ENCODE assay signal across 16 cellular contexts in genomic region chr5:65808818-65809217, GRCh38.
DNase-seq lines count a peak whose midpoint lies in the region; ATAC-seq and TF ChIP-seq lines count a peak whose summit lies in the region.
"Had no signal": no experiment of that assay in that cellular context is flagged by ENCODE, and none has a peak within 500 bp of the region (broad histone marks: within the 10 kb centered on the region; RNA-seq: fewer than 3 reads in every experiment).

No MANE protein-coding gene starts in this region.

- H3K27me3 ChIP-seq in ascending aorta (no peaks in the 10 kb centered on the region), skeletal muscle satellite cell (ENCODE audit: control insufficient read depth, insufficient read depth, low read length) (no peaks in the 10 kb centered on the region)
- H3K27me3 ChIP-seq: gastrocnemius medialis, tibial artery had no signal

- H3K27ac ChIP-seq in HEK293 (ENCODE audit: extremely low read depth, low read depth, low read length), result no peak overlapping the region
- peak overlapping the region; percentile 8 to 55 for H3K27ac ChIP-seq in ascending aorta
- H3K27ac ChIP-seq: C4-2B, gastrocnemius medialis had no signal

- peaks cover 18% of the 10 kb centered on the region for H3K4me1 ChIP-seq in HEK293 (ENCODE audit: control insufficient read depth, insufficient read depth, low read length)
- no peaks in the 10 kb centered on the region for H3K4me1 ChIP-seq in ascending aorta
- peaks cover 43% of the 10 kb centered on the region for H3K4me1 ChIP-seq in skeletal muscle satellite cell (ENCODE audit: control insufficient read depth, insufficient read depth, low read length)
- H3K4me1 ChIP-seq: gastrocnemius medialis had no signal

- TF ChIP-seq CTCF in HEK293 (tag by site-specific recombination; IDR thresholded peaks at IDR 0.05), result no peak
- TF ChIP-seq CTCF in ascending aorta (IDR thresholded peaks at IDR 0.05), result no peak
- TF ChIP-seq CTCF in fibroblast of mammary gland (conservative IDR thresholded peaks at IDR 0.05; ENCODE audit: control insufficient read depth, insufficient read depth, low read depth, low read length), result no peak

- intact Hi-C loops in ascending aorta (cut with DNase I), result no loop called here

- H3K4me3 ChIP-seq in HEK293 (ENCODE audit: low read depth, low read length) (no peak overlapping the region), ascending aorta (peak overlapping the region in 1 of 2 donors; percentile 15), fibroblast of mammary gland (ENCODE audit: control insufficient read depth, low read depth, low read length) (no peak overlapping the region), skeletal muscle satellite cell (ENCODE audit: low read length) (no peak overlapping the region)
- H3K4me3 ChIP-seq: gastrocnemius medialis, mucosa of descending colon, tibial artery had no signal

- CTCF ChIA-PET in HEK293 (lab: Yijun Ruan, JAX), result interaction anchor here (0.6 to 0.7 kb wide), 2 partner anchors 66 to 143 kb away, joined by 3 read pairs; no protein-coding TSS in a partner anchor

- H3K9ac ChIP-seq in skeletal muscle satellite cell (ENCODE audit: low read depth, low read length), result no peak overlapping the region

- H3K4me2 ChIP-seq in skeletal muscle satellite cell (ENCODE audit: low read length), result peak overlapping the region; percentile 6

- POLR2A ChIA-PET in HEK293 (lab: Yijun Ruan, JAX), result no interaction called here

- no peak for DNase-seq in ascending aorta (ENCODE audit: low spot score in 2 of 2)
- DNase-seq in fibroblast of mammary gland (ENCODE audit: low read depth), result peak; percentile 54
- DNase-seq in activated CD4-positive, alpha-beta T cell treated with anti-CD3 and anti-CD28 coated beads for 48 hours, result no peak
- DNase-seq in NCI-H128 (lab: John Stamatoyannopoulos, UW; ENCODE audit: unreplicated experiment), result no peak
- DNase-seq: activated T-cell treated with anti-CD3 and anti-CD28 coated beads for 4 hours, gastrocnemius medialis, islet precursor cell, mucosa of descending colon, NCI-H2081, NCI-H82, tibial artery had no signal

- H3K9me3 ChIP-seq in HEK293 (ENCODE audit: control insufficient read depth, insufficient read depth, low read depth, low read length), result no peaks in the 10 kb centered on the region
- H3K9me3 ChIP-seq in ascending aorta, result no peaks in the 10 kb centered on the region
- no peaks in the 10 kb centered on the region for H3K9me3 ChIP-seq in skeletal muscle satellite cell (replicated peaks; ENCODE audit: low read length)
- H3K9me3 ChIP-seq: gastrocnemius medialis, mucosa of descending colon, tibial artery had no signal

- no peak for ATAC-seq in HG03460 (IDR thresholded peaks at IDR 0.05; ENCODE audit: unreplicated experiment)
- ATAC-seq in GM21447 (IDR thresholded peaks at IDR 0.05; ENCODE audit: unreplicated experiment), result no peak
- ATAC-seq: gastrocnemius medialis, mucosa of descending colon had no signal

- peaks cover 3 to 4% of the 10 kb centered on the region in 2 experiments; a peak in 2 of 3 replicates for H3K36me3 ChIP-seq in HEK293 (ENCODE audit: control insufficient read depth in 2 of 2, insufficient read depth in 1 of 2, low read length in 2 of 2)
- H3K36me3 ChIP-seq in ascending aorta, result peaks cover 0 to 6% of the 10 kb centered on the region in 2 donors
- peaks cover 29% of the 10 kb centered on the region for H3K36me3 ChIP-seq in skeletal muscle satellite cell (ENCODE audit: insufficient read depth, low read length)

TF ChIP-seq in HEK293, 187 proteins besides CTCF, POLR2A, EP300 and RAD21 (continues in another document):
- TF ChIP-seq, protein P1, sequence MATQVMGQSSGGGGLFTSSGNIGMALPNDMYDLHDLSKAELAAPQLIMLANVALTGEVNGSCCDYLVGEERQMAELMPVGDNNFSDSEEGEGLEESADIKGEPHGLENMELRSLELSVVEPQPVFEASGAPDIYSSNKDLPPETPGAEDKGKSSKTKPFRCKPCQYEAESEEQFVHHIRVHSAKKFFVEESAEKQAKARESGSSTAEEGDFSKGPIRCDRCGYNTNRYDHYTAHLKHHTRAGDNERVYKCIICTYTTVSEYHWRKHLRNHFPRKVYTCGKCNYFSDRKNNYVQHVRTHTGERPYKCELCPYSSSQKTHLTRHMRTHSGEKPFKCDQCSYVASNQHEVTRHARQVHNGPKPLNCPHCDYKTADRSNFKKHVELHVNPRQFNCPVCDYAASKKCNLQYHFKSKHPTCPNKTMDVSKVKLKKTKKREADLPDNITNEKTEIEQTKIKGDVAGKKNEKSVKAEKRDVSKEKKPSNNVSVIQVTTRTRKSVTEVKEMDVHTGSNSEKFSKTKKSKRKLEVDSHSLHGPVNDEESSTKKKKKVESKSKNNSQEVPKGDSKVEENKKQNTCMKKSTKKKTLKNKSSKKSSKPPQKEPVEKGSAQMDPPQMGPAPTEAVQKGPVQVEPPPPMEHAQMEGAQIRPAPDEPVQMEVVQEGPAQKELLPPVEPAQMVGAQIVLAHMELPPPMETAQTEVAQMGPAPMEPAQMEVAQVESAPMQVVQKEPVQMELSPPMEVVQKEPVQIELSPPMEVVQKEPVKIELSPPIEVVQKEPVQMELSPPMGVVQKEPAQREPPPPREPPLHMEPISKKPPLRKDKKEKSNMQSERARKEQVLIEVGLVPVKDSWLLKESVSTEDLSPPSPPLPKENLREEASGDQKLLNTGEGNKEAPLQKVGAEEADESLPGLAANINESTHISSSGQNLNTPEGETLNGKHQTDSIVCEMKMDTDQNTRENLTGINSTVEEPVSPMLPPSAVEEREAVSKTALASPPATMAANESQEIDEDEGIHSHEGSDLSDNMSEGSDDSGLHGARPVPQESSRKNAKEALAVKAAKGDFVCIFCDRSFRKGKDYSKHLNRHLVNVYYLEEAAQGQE (tag by site-specific recombination; IDR thresholded peaks at IDR 0.05), result no peak
- no peak; the same call in 1 of the 2 replicates for TF ChIP-seq ZEB2 (tag by site-specific recombination; IDR thresholded peaks at IDR 0.05)
- TF ChIP-seq ZNF529 (tag by site-specific recombination; IDR thresholded peaks at IDR 0.05; ENCODE audit: insufficient replicate concordance), result no peak
- no peak for TF ChIP-seq ZNF133 (tag by site-specific recombination; IDR thresholded peaks at IDR 0.05)
- TF ChIP-seq, protein P2, sequence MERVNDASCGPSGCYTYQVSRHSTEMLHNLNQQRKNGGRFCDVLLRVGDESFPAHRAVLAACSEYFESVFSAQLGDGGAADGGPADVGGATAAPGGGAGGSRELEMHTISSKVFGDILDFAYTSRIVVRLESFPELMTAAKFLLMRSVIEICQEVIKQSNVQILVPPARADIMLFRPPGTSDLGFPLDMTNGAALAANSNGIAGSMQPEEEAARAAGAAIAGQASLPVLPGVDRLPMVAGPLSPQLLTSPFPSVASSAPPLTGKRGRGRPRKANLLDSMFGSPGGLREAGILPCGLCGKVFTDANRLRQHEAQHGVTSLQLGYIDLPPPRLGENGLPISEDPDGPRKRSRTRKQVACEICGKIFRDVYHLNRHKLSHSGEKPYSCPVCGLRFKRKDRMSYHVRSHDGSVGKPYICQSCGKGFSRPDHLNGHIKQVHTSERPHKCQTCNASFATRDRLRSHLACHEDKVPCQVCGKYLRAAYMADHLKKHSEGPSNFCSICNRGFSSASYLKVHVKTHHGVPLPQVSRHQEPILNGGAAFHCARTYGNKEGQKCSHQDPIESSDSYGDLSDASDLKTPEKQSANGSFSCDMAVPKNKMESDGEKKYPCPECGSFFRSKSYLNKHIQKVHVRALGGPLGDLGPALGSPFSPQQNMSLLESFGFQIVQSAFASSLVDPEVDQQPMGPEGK (tag by site-specific recombination; IDR thresholded peaks at IDR 0.05), result no peak
- no peak for TF ChIP-seq ZBTB10 (tag by site-specific recombination; IDR thresholded peaks at IDR 0.05)
- TF ChIP-seq ZSCAN4 (tag by site-specific recombination; IDR thresholded peaks at IDR 0.05), result no peak
- no peak for TF ChIP-seq ZNF155 (tag by site-specific recombination; IDR thresholded peaks at IDR 0.05)
